ENCODE assay signal across 8 cellular contexts in the genomic region with DNA sequence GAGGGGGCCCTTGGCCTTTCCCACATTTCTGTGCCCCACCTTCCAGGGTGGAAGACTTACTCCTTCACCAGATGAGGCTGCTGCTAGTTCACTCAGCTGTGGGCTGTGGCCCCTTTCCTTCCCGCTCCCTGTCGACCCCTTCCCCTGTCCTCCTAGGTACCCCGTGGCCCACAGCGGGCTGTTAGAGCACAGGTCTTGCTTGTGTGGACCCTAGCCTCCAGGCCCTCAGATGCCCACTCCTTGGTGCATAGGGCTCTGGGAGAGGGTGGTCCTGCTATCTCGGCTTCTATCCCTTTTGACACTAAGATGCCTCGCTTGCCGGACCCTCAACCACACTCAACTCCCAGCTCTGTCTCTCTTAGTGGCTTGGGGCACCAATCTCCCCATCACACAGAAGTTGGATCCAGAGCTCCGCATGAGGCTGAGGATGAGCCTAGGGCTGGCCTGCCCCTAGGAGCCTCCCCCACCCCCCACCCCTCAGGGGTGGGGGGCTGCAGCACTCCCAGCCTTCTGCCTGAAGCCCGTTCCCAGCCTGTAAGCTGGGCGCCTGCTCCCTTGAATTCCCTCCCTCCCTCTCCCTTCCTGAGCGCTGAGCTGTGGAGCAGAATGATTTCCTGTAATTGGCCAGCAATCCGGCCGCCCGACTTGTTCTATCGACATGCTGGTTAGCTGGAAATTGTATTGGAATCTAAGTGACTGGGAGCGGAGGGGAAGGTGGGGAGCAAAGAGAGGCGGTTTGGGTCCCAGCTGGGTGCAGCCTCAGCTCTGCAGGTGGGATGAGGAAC. TPM values are rescaled to one million over a fixed set of nuclear protein-coding genes. Genes with fewer than 3 reads are reported as not detected.
A peak's percentile ranks its signal among the peaks of the same experiment; 100 is the strongest.
DNase-seq lines count a peak whose midpoint lies in the region; ATAC-seq and TF ChIP-seq lines count a peak whose summit lies in the region.

No MANE protein-coding gene starts in this region.

- H3K4me3 ChIP-seq in foreskin fibroblast (ENCODE audit: low read depth in 1 of 2, low read length in 2 of 2), result no peak overlapping the region

- no peak for ATAC-seq in GM19452 (IDR thresholded peaks at IDR 0.05; ENCODE audit: unreplicated experiment)

- TF ChIP-seq CTCF in foreskin fibroblast (IDR thresholded peaks at IDR 0.05; ENCODE audit: low read depth, low read length), result no peak

- DNase-seq in DMS153 (lab: John Stamatoyannopoulos, UW), result peak; percentile 9
- DNase-seq in foreskin fibroblast, result peak; percentile 42 to 76
- DNase-seq in non-pigmented ciliary epithelial cell (ENCODE audit: low read depth), result peak; percentile 11
- no peak for DNase-seq in NAMALWA (ENCODE audit: low spot score)
- no peak for DNase-seq in NCI-H1694 treated with DMSO at 0.1 percent for 48 hours (lab: John Stamatoyannopoulos, UW)
- DNase-seq in central memory CD4-positive, alpha-beta T cell, result no peak

TF ChIP-seq in PFSK-1, 5 proteins besides CTCF, POLR2A, EP300 and RAD21:
- TF ChIP-seq POLR2AphosphoS5 (IDR thresholded peaks at IDR 0.05; ENCODE audit: low read depth, low read length) (0 out of 2 replicates have a peak, but pooled peaks have one; percentile 7), SIN3A (IDR thresholded peaks at IDR 0.05; ENCODE audit: borderline replicate concordance, insufficient read depth, low read length) (no peak), FOXP2 (optimal IDR thresholded peaks at IDR 0.05; ENCODE audit: borderline replicate concordance, extremely low read depth, extremely low read length, insufficient read depth) (no peak), TAF1 (IDR thresholded peaks at IDR 0.05; ENCODE audit: borderline replicate concordance, insufficient read depth, low read length) (no peak)
- TF ChIP-seq, protein P1, sequence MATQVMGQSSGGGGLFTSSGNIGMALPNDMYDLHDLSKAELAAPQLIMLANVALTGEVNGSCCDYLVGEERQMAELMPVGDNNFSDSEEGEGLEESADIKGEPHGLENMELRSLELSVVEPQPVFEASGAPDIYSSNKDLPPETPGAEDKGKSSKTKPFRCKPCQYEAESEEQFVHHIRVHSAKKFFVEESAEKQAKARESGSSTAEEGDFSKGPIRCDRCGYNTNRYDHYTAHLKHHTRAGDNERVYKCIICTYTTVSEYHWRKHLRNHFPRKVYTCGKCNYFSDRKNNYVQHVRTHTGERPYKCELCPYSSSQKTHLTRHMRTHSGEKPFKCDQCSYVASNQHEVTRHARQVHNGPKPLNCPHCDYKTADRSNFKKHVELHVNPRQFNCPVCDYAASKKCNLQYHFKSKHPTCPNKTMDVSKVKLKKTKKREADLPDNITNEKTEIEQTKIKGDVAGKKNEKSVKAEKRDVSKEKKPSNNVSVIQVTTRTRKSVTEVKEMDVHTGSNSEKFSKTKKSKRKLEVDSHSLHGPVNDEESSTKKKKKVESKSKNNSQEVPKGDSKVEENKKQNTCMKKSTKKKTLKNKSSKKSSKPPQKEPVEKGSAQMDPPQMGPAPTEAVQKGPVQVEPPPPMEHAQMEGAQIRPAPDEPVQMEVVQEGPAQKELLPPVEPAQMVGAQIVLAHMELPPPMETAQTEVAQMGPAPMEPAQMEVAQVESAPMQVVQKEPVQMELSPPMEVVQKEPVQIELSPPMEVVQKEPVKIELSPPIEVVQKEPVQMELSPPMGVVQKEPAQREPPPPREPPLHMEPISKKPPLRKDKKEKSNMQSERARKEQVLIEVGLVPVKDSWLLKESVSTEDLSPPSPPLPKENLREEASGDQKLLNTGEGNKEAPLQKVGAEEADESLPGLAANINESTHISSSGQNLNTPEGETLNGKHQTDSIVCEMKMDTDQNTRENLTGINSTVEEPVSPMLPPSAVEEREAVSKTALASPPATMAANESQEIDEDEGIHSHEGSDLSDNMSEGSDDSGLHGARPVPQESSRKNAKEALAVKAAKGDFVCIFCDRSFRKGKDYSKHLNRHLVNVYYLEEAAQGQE (IDR thresholded peaks at IDR 0.05; ENCODE audit: insufficient read depth in 1 of 2, low read depth in 2 of 2, low read length in 2 of 2), result no peak
TF ChIP-seq in PFSK-1: peak in this region for 1.

RNA-seq across cellular contexts. Expression of gene DCAKD, which starts 30.9 kb away (rescaled TPM):
- polyA plus RNA-seq in PFSK-1 (2012; ENCODE audit: insufficient read length, low read depth), result 60.2 TPM

RNA-seq across cellular contexts. Expression of gene NMT1, which starts 40.6 kb away (rescaled TPM):
- polyA plus RNA-seq in PFSK-1 (2012; ENCODE audit: insufficient read length, low read depth), result 274 TPM

RNA-seq across cellular contexts. Expression of gene C1QL1, which starts 52.4 kb away (rescaled TPM):
- polyA plus RNA-seq in PFSK-1 (2012; ENCODE audit: insufficient read length, low read depth), result 18.8 TPM

Comparison
In these comparisons a context has a peak if more than half of its experiments do, and no peak if none do; other contexts are left out.
1. DNase-seq: peak in DMS153 (single experiment), foreskin fibroblast (2 of 2) and non-pigmented ciliary epithelial cell (single experiment); none in NAMALWA (single experiment), NCI-H1694 treated with DMSO at 0.1 percent for 48 hours (single experiment) and central memory CD4-positive, alpha-beta T cell (single experiment).